Comparison of ENCODE assay signal across 35 cellular contexts in the genomic region with DNA sequence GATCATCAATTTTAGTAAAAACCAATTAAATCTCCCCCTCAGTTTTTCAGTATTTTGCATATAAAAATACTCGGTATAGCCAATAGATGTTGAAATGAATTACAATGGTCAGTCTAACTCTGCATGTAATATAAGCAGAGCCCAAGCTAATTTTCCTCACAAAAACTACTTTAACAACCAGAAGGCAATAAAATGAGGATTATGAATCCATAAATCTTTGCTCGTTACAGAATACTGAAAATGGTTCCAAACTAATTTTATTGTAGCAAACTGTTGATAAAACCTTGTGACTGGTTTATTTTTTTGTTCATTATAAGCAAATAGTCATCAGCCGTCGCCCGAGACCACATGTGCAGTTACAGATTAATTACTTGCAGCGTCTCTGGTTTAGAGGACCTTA.
"Had no signal": no experiment of that assay in that cellular context is flagged by ENCODE, and none has a peak within 500 bp of the region (broad histone marks: within the 10 kb centered on the region; RNA-seq: fewer than 3 reads in every experiment).

No MANE protein-coding gene starts in this region.

- H3K27me3 ChIP-seq: cardiac muscle cell had no signal

- H3K9me3 ChIP-seq: MG63 had no signal

- DNase-seq: activated B cell treated with CpG ODN at 0.5 μM for 24 hours; activated CD4-positive, alpha-beta memory T cell treated with anti-CD3 and anti-CD28 coated beads, Interleukin-2, amount 10 ng/mL, durations not matched to agents 7 days and 5 days; activated CD4-positive, alpha-beta T cell treated with anti-CD3 and anti-CD28 coated beads for 1 hour; activated CD4-positive, alpha-beta T cell treated with anti-CD3 and anti-CD28 coated beads for 48 hours; activated CD8-positive, alpha-beta memory T cell treated with anti-CD3 and anti-CD28 coated beads for 24 hours; activated CD8-positive, alpha-beta memory T cell treated with anti-CD3 and anti-CD28 coated beads, Interleukin-2, amount 10 ng/mL, durations not matched to agents 7 days and 5 days; activated CD8-positive, alpha-beta memory T cell treated with anti-CD3 and anti-CD28 coated beads, Interleukin-2, amount 50 U/mL, for 48 hours; activated effector memory CD4-positive, alpha-beta T cell treated with anti-CD3 and anti-CD28 coated beads, Interleukin-2, amount 50 U/mL, for 16 hours; activated naive CD4-positive, alpha-beta T cell; activated naive CD4-positive, alpha-beta T cell treated with anti-CD3 and anti-CD28 coated beads, Interleukin-2, amount 50 U/mL, for 16 hours; activated naive CD8-positive, alpha-beta T cell treated with anti-CD3 and anti-CD28 coated beads for 36 hours; activated T-cell treated with anti-CD3 and anti-CD28 coated beads, Interleukin-2, amount 50 U/mL, for 48 hours; amniotic stem cell; aorta; Kasumi-1; KG1; MG63; MV-4-11; NCI-H1092; NCI-H1436 treated with DMSO at 0.1 percent for 48 hours; NCI-H1694 treated with DMSO at 0.1 percent for 48 hours; NCI-H2029; NCI-H345; NCI-H524 treated with DMSO at 0.1 percent for 48 hours; NK-92 treated with Interleukin-12 subunit alpha and Interleukin-12 subunit beta, amount 100 ng/mL, for 24 hours; PC-9; SW 1271; T-helper 1 cell; T-helper 2 cell; T-helper 9 cell had no signal

- H3K36me3 ChIP-seq: cardiac muscle cell, MG63 had no signal

- H3K4me2 ChIP-seq: PC-9 had no signal

- FAIRE-seq: RCC 7860 had no signal

- H2AFZ ChIP-seq: PC-9 had no signal

- ATAC-seq: activated CD8-positive, alpha-beta memory T cell treated with anti-CD3 and anti-CD28 coated beads, Interleukin-2, amount 10 ng/mL, durations not matched to agents 7 days and 5 days; Right ventricle myocardium inferior had no signal

- H3K4me3 ChIP-seq: cardiac muscle cell, MG63, PC-9 had no signal

- H3K27ac ChIP-seq: cardiac muscle cell, PC-9, RWPE1, VCaP had no signal
